ENCODE assay signal across 28 cellular contexts in the genomic region with DNA sequence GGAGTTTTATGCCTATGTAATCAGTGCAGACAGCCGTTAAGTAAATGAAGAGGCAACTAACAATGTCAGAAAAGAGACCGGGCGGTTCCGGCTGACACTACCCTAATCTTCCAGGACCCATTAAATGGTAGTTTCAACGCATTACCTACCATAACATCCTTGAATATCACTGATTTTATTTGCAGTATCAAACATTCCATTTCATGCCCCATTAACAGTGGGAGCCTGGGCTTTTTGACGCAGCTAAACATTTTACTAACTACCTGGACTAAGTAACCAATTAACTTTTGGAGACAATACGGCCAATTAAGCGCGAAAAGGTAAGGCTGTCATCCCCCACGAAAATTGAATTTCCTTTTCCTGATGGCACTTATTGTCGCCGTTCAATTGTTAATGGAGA.
"Had no signal": no experiment of that assay in that cellular context is flagged by ENCODE, and none has a peak within 500 bp of the region (broad histone marks: within the 10 kb centered on the region; RNA-seq: fewer than 3 reads in every experiment).

No MANE protein-coding gene starts in this region.

- H3K4me3 Mint-ChIP-seq: activated CD4-positive, alpha-beta memory T cell treated with anti-CD3 and anti-CD28 coated beads, Interleukin-2, amount 10 ng/mL, durations not matched to agents 7 days and 5 days; activated CD8-positive, alpha-beta memory T cell treated with anti-CD3 and anti-CD28 coated beads, Interleukin-2, amount 10 ng/mL, durations not matched to agents 7 days and 5 days; activated naive CD8-positive, alpha-beta T cell treated with anti-CD3 and anti-CD28 coated beads for 36 hours; central memory CD8-positive, alpha-beta T cell; T-cell; T-helper 17 cell had no signal

- H3K36me3 Mint-ChIP-seq: activated CD8-positive, alpha-beta memory T cell treated with anti-CD3 and anti-CD28 coated beads, Interleukin-2, amount 10 ng/mL, durations not matched to agents 7 days and 5 days; activated naive CD8-positive, alpha-beta T cell treated with anti-CD3 and anti-CD28 coated beads for 36 hours; T-cell had no signal

- DNase-seq: activated CD4-positive, alpha-beta memory T cell treated with anti-CD3 and anti-CD28 coated beads, Interleukin-2, amount 10 ng/mL, durations not matched to agents 7 days and 5 days; activated CD4-positive, alpha-beta T cell treated with anti-CD3 and anti-CD28 coated beads for 1 hour; activated CD4-positive, alpha-beta T cell treated with anti-CD3 and anti-CD28 coated beads for 48 hours; activated CD4-positive, CD25-positive, alpha-beta regulatory T cell; activated CD8-positive, alpha-beta memory T cell treated with anti-CD3 and anti-CD28 coated beads for 24 hours; activated CD8-positive, alpha-beta memory T cell treated with anti-CD3 and anti-CD28 coated beads, Interleukin-2, amount 10 ng/mL, durations not matched to agents 7 days and 5 days; activated CD8-positive, alpha-beta memory T cell treated with anti-CD3 and anti-CD28 coated beads, Interleukin-2, amount 50 U/mL, for 48 hours; activated effector memory CD4-positive, alpha-beta T cell treated with Interleukin-2 at 50 U/mL for 16 hours; activated naive CD4-positive, alpha-beta T cell treated with anti-CD3 and anti-CD28 coated beads, Interleukin-2, amount 50 U/mL, for 16 hours; activated naive CD8-positive, alpha-beta T cell treated with anti-CD3 and anti-CD28 coated beads for 36 hours; activated T-cell treated with anti-CD3 and anti-CD28 coated beads, Interleukin-2, amount 50 U/mL, for 48 hours; amniotic stem cell; MM.1S; MV-4-11; NCI-H1092; NCI-H187 treated with DMSO at 0.1 percent for 48 hours; NCI-H226; NCI-H446 treated with DMSO at 0.1 percent for 48 hours; NCI-H524; RPMI8226; SHP77 treated with DMSO at 0.1 percent for 48 hours; SK-N-SH; T-cell; T-helper 17 cell; T-helper 9 cell; WERI-Rb-1 had no signal

- ATAC-seq: activated CD8-positive, alpha-beta memory T cell treated with anti-CD3 and anti-CD28 coated beads, Interleukin-2, amount 10 ng/mL, durations not matched to agents 7 days and 5 days; Panc1; T-cell; T-helper 17 cell had no signal

- H3K9me3 Mint-ChIP-seq: activated naive CD8-positive, alpha-beta T cell treated with anti-CD3 and anti-CD28 coated beads for 36 hours; central memory CD8-positive, alpha-beta T cell; T-cell had no signal

- H3K27ac Mint-ChIP-seq: activated CD4-positive, alpha-beta memory T cell treated with anti-CD3 and anti-CD28 coated beads, Interleukin-2, amount 10 ng/mL, durations not matched to agents 7 days and 5 days; activated CD8-positive, alpha-beta memory T cell treated with anti-CD3 and anti-CD28 coated beads, Interleukin-2, amount 10 ng/mL, durations not matched to agents 7 days and 5 days; activated naive CD8-positive, alpha-beta T cell treated with anti-CD3 and anti-CD28 coated beads for 36 hours; T-cell; T-helper 17 cell had no signal

- H3K4me1 Mint-ChIP-seq: activated CD4-positive, alpha-beta memory T cell treated with anti-CD3 and anti-CD28 coated beads, Interleukin-2, amount 10 ng/mL, durations not matched to agents 7 days and 5 days; central memory CD8-positive, alpha-beta T cell; T-helper 17 cell had no signal

- H3K27me3 Mint-ChIP-seq: activated CD4-positive, alpha-beta memory T cell treated with anti-CD3 and anti-CD28 coated beads, Interleukin-2, amount 10 ng/mL, durations not matched to agents 7 days and 5 days; T-helper 17 cell had no signal
